ENCODE assay signal across 18 cellular contexts in the genomic region with DNA sequence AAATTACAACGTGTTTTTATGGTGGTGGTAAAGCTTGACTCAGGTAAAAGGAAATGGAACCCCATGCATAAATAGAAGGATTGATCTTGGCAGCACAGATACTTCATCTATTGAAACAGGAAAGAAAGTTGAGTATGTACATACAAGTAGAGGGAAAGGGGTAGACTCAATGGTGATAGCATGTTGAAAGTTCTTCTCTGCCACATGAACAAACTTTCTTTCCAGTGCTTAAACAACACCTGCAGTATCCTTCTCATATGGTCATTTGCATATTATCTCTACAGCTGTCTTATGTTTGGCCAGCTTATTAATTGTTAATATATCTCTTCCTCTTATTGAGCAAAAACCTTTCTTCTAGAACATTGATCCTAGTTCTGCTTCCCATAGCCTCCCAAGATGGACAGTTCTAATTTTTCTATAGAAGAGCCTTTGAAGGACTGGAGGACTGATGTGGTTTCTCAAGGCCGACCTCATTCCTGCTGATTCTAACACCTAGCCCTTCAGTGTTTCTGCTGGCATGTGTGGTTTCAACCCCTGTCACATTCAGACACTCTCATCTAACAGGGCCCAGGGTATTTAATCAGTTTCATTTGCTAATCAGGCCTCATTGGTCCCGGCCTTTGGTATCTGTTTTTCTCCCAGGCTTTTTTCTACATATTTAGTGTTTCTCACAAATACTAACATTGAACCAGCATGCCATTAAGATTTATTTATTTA.
A peak's percentile ranks its signal among the peaks of the same experiment; 100 is the strongest.
DNase-seq lines count a peak whose midpoint lies in the region; ATAC-seq, FAIRE-seq and TF ChIP-seq lines count a peak whose summit lies in the region.
"Had no signal": no experiment of that assay in that cellular context is flagged by ENCODE, and none has a peak within 500 bp of the region (broad histone marks: within the 10 kb centered on the region; RNA-seq: fewer than 3 reads in every experiment).

No MANE protein-coding gene starts in this region.

- intact Hi-C loops in kidney (cut with DNase I): no loop called here

- H3K9ac ChIP-seq in kidney (ENCODE audit: low read length in 2 of 2): no peak overlapping the region

- H3K4me3 ChIP-seq in kidney (ENCODE audit: low read length in 2 of 2): no peak overlapping the region
- H3K4me3 ChIP-seq: left lung, tibial artery had no signal

- peaks cover 4 to 6% of the 10 kb centered on the region in 2 donors for H3K4me1 ChIP-seq in kidney (ENCODE audit: control insufficient read depth in 1 of 2, insufficient read depth in 1 of 2, low read depth in 1 of 2, low read length in 2 of 2)

- H3K9me3 ChIP-seq in kidney (ENCODE audit: control insufficient read depth in 1 of 2, low read length in 2 of 2): peaks cover 4 to 12% of the 10 kb centered on the region in 2 donors

- no peak for DNase-seq in kidney
- no peak for DNase-seq in NCI-H1930 (lab: John Stamatoyannopoulos, UW)
- DNase-seq in RKO (ENCODE audit: low spot score): no peak
- DNase-seq: endodermal cell; left lung; MV-4-11; NCI-H748 treated with DMSO at 0.1 percent for 48 hours; stimulated activated CD4-positive, alpha-beta T cell treated with anti-CD3 and anti-CD28 coated beads, Interleukin-2, amount 100 ng/mL, for 48 hours; T-cell; tibial artery had no signal

- ATAC-seq in GM18498 (IDR thresholded peaks at IDR 0.05; ENCODE audit: unreplicated experiment) (peak; percentile 90), GM19452 (IDR thresholded peaks at IDR 0.05; ENCODE audit: unreplicated experiment) (peak; percentile 90), HG02759 (IDR thresholded peaks at IDR 0.05; ENCODE audit: unreplicated experiment) (peak; percentile 52), HG03457 (IDR thresholded peaks at IDR 0.05; ENCODE audit: unreplicated experiment) (peak; percentile 79), HG02588 (IDR thresholded peaks at IDR 0.05; ENCODE audit: unreplicated experiment) (no peak)
- ATAC-seq: HepG2, left lung, T-cell had no signal

- H3K27ac ChIP-seq in kidney (ENCODE audit: low read depth in 2 of 2, low read length in 2 of 2): no peak overlapping the region
- H3K27ac ChIP-seq: C4-2B, left lung, tibial artery had no signal

- no peak for FAIRE-seq in kidney (lab: Jason Lieb, UNC)
- FAIRE-seq: A204.1, HepG2 had no signal

- no peak for TF ChIP-seq CTCF in kidney (IDR thresholded peaks at IDR 0.05; ENCODE audit: borderline replicate concordance, extremely low read depth, insufficient read depth)

- no peaks in the 10 kb centered on the region for H3K36me3 ChIP-seq in kidney (ENCODE audit: control insufficient read depth in 1 of 2, insufficient read depth in 2 of 2, low read length in 2 of 2)
- H3K36me3 ChIP-seq: left lung had no signal
